ENCODE assay signal across 26 cellular contexts in genomic region chrX:132404266-132404665, GRCh38.
DNase-seq lines count a peak whose midpoint lies in the region; ATAC-seq, FAIRE-seq and TF ChIP-seq lines count a peak whose summit lies in the region.
"Had no signal": no experiment of that assay in that cellular context is flagged by ENCODE, and none has a peak within 500 bp of the region (broad histone marks: within the 10 kb centered on the region; RNA-seq: fewer than 3 reads in every experiment).

No MANE protein-coding gene starts in this region.

- H3K4me1 ChIP-seq in trophoblast cell (ENCODE audit: control insufficient read depth in 1 of 2, insufficient read depth in 2 of 2, low read length in 2 of 2): no peaks in the 10 kb centered on the region
- H3K4me1 ChIP-seq: BE2C had no signal

- H2BK5ac ChIP-seq in trophoblast cell (ENCODE audit: low read depth, low read length, poor library complexity): no peak overlapping the region

- no peak for TF ChIP-seq POLR2A in erythroblast (IDR thresholded peaks at IDR 0.05; ENCODE audit: low read length)

- H4K12ac ChIP-seq in trophoblast cell (ENCODE audit: low read depth, low read length): no peak overlapping the region

- CTCF ChIA-PET in WTC11 (lab: Charles Lee): interaction anchor here (0.8 to 1.2 kb wide), 3 partner anchors 9 to 189 kb away, joined by 3 read pairs; no protein-coding TSS in a partner anchor

- H3K36me3 Mint-ChIP-seq in WTC11: no peaks in the 10 kb centered on the region

- no peak overlapping the region for H3K4me3 Mint-ChIP-seq in WTC11
- H3K4me3 Mint-ChIP-seq: CD14-positive monocyte; CD4-positive, alpha-beta memory T cell; CD4-positive, CD25-positive, alpha-beta regulatory T cell; CD8-positive, alpha-beta memory T cell had no signal

- POLR2A ChIA-PET in WTC11 (lab: Charles Lee): no interaction called here

- H3K18ac ChIP-seq in trophoblast cell (ENCODE audit: low read length): no peak overlapping the region

- H3K36me3 ChIP-seq in trophoblast cell (ENCODE audit: control insufficient read depth in 1 of 2, insufficient read depth in 2 of 2, low read length in 2 of 2): peaks cover 0 to 1% of the 10 kb centered on the region in 2 experiments
- H3K36me3 ChIP-seq: BE2C had no signal

- H2AK5ac ChIP-seq in trophoblast cell (ENCODE audit: low read length): no peak overlapping the region

- no peak overlapping the region for H3K4ac ChIP-seq in trophoblast cell (ENCODE audit: low read depth, low read length)

- H3K27ac ChIP-seq in trophoblast cell (ENCODE audit: low read depth, low read length): no peak overlapping the region
- H3K27ac ChIP-seq: BLaER1 had no signal

- H3K9me3 ChIP-seq in trophoblast cell (ENCODE audit: insufficient read depth, low read depth, low read length): no peaks in the 10 kb centered on the region
- H3K9me3 ChIP-seq: BE2C, BLaER1 had no signal

- H3K4me1 Mint-ChIP-seq in WTC11: peaks cover 15% of the 10 kb centered on the region
- H3K4me1 Mint-ChIP-seq: CD4-positive, CD25-positive, alpha-beta regulatory T cell had no signal

- FAIRE-seq in GM19239 (lab: Jason Lieb, UNC): peak; percentile 21
- FAIRE-seq: A204.1 had no signal

- H2BK120ac ChIP-seq in trophoblast cell (ENCODE audit: insufficient read depth, low read length, poor library complexity): no peak overlapping the region

- no peak overlapping the region for H3K9ac ChIP-seq in trophoblast cell (ENCODE audit: low read length)
- H3K9ac ChIP-seq: BLaER1 had no signal

- H3K79me1 ChIP-seq in trophoblast cell (ENCODE audit: low read length): no peaks in the 10 kb centered on the region

- H4K91ac ChIP-seq in trophoblast cell (ENCODE audit: low read depth, low read length): no peak overlapping the region

- no peak overlapping the region for H4K8ac ChIP-seq in trophoblast cell (ENCODE audit: low read depth, low read length)

- DNase-seq in GM19239 (ENCODE audit: insufficient read length, low spot score) (no peak), amniotic epithelial cell (ENCODE audit: low read depth) (peak; percentile 76), fibroblast of villous mesenchyme (ENCODE audit: low read depth) (peak; percentile 66), trophoblast cell (peak; percentile 19 to 57), erythroblast (lab: John Stamatoyannopoulos, UW) (no peak), WTC11 (ENCODE audit: low spot score) (no peak)
- DNase-seq: 8988T; ACHN; BE2C; C1 segment of cervical spinal cord; CD4-positive, alpha-beta memory T cell; CD4-positive, CD25-positive, alpha-beta regulatory T cell; CD8-positive, alpha-beta memory T cell; COR-L47; DMS 273 treated with DMSO at 0.1 percent for 48 hours; DMS153; DMS53; DMS79; DND-41; EL; GDM1 had no signal

- H3K14ac ChIP-seq in trophoblast cell (ENCODE audit: low read length): no peak overlapping the region

- no peaks in the 10 kb centered on the region for H3K9me3 Mint-ChIP-seq in WTC11
- H3K9me3 Mint-ChIP-seq: CD14-positive monocyte; CD4-positive, alpha-beta memory T cell; CD4-positive, CD25-positive, alpha-beta regulatory T cell; CD8-positive, alpha-beta memory T cell had no signal

- H3K27me3 ChIP-seq in trophoblast cell (ENCODE audit: insufficient read depth, low read length): no peaks in the 10 kb centered on the region
- H3K27me3 ChIP-seq: BE2C had no signal

- no CpG with 5 or more reads among the region's 5 CpGs for WGBS in trophoblast cell (ENCODE audit: extremely low coverage, insufficient coverage, insufficient read length)

- no peaks in the 10 kb centered on the region for H3K27me3 Mint-ChIP-seq in WTC11 (ENCODE audit: low read depth)
- H3K27me3 Mint-ChIP-seq: CD4-positive, alpha-beta memory T cell; CD4-positive, CD25-positive, alpha-beta regulatory T cell; CD8-positive, alpha-beta memory T cell had no signal

- no peak overlapping the region for H2BK12ac ChIP-seq in trophoblast cell (ENCODE audit: low read length)

- no peak overlapping the region for H3K23ac ChIP-seq in trophoblast cell (ENCODE audit: low read length)

- TF ChIP-seq CTCF in fibroblast of villous mesenchyme (IDR thresholded peaks at IDR 0.05; ENCODE audit: insufficient read depth, low read depth, low read length) (no peak), WTC11 (IDR thresholded peaks at IDR 0.05) (no peak)

- ATAC-seq in GM21619 (IDR thresholded peaks at IDR 0.05; ENCODE audit: unreplicated experiment) (no peak), WTC11 (no peak), GM21423 (IDR thresholded peaks at IDR 0.05; ENCODE audit: unreplicated experiment) (no peak)

- H3K79me2 ChIP-seq in trophoblast cell (ENCODE audit: control insufficient read depth, insufficient read depth, low read length, poor library complexity): no peaks in the 10 kb centered on the region

- H2AFZ ChIP-seq in trophoblast cell (ENCODE audit: insufficient read depth, low read length, poor library complexity): no peak overlapping the region

- no peak overlapping the region for H3K27ac Mint-ChIP-seq in WTC11
- H3K27ac Mint-ChIP-seq: CD4-positive, alpha-beta memory T cell; CD4-positive, CD25-positive, alpha-beta regulatory T cell; CD8-positive, alpha-beta memory T cell had no signal

- H3K4me3 ChIP-seq in fibroblast of villous mesenchyme (ENCODE audit: low read depth, low read length) (no peak overlapping the region), trophoblast cell (ENCODE audit: low read depth, low read length) (no peak overlapping the region)
- H3K4me3 ChIP-seq: BLaER1 had no signal

- H3K4me2 ChIP-seq in trophoblast cell (ENCODE audit: low read length): no peak overlapping the region
- H3K4me2 ChIP-seq: BLaER1 had no signal

TF ChIP-seq in WTC11, 78 proteins besides CTCF, POLR2A, EP300 and RAD21 (continues in another document):
- TF ChIP-seq SMAD3 (CRISPR knock-in tag; IDR thresholded peaks at IDR 0.05; ENCODE audit: borderline replicate concordance): no peak
- no peak for TF ChIP-seq CREM (CRISPR knock-in tag; IDR thresholded peaks at IDR 0.05)
- TF ChIP-seq TEAD1 (CRISPR knock-in tag; IDR thresholded peaks at IDR 0.05): no peak
- no peak for TF ChIP-seq ATF2 (CRISPR knock-in tag; IDR thresholded peaks at IDR 0.05; ENCODE audit: borderline replicate concordance, low read depth)
- no peak for TF ChIP-seq GTF2I (CRISPR knock-in tag; conservative IDR thresholded peaks at IDR 0.05)
- no peak for TF ChIP-seq ZNF138 (CRISPR knock-in tag; conservative IDR thresholded peaks at IDR 0.05)
- TF ChIP-seq ZSCAN18 (CRISPR knock-in tag; IDR thresholded peaks at IDR 0.05): no peak
- TF ChIP-seq AR (CRISPR knock-in tag; IDR thresholded peaks at IDR 0.05): no peak
- no peak for TF ChIP-seq ZNF219 (CRISPR knock-in tag; IDR thresholded peaks at IDR 0.05; ENCODE audit: borderline replicate concordance)
- no peak for TF ChIP-seq ZNF121 (CRISPR knock-in tag; IDR thresholded peaks at IDR 0.05)
- no peak for TF ChIP-seq TEAD4 (CRISPR knock-in tag; IDR thresholded peaks at IDR 0.05)
- no peak for TF ChIP-seq MYBL2 (CRISPR knock-in tag; IDR thresholded peaks at IDR 0.05)
- no peak for TF ChIP-seq MAX (CRISPR knock-in tag; IDR thresholded peaks at IDR 0.05)
- TF ChIP-seq ELF4 (CRISPR knock-in tag; IDR thresholded peaks at IDR 0.05; ENCODE audit: low read depth): no peak
- TF ChIP-seq NFATC4 (CRISPR knock-in tag; IDR thresholded peaks at IDR 0.05): no peak
- TF ChIP-seq RORB (CRISPR knock-in tag; IDR thresholded peaks at IDR 0.05): no peak

Comparison
In these comparisons a context has a peak if more than half of its experiments do, and no peak if none do; other contexts are left out.
1. DNase-seq: peak in amniotic epithelial cell (single experiment), fibroblast of villous mesenchyme (single experiment) and trophoblast cell (2 of 2); none in GM19239 (single experiment), erythroblast (0 of 2) and WTC11 (single experiment).